ENCODE assay signal across 25 cellular contexts in the genomic region with DNA sequence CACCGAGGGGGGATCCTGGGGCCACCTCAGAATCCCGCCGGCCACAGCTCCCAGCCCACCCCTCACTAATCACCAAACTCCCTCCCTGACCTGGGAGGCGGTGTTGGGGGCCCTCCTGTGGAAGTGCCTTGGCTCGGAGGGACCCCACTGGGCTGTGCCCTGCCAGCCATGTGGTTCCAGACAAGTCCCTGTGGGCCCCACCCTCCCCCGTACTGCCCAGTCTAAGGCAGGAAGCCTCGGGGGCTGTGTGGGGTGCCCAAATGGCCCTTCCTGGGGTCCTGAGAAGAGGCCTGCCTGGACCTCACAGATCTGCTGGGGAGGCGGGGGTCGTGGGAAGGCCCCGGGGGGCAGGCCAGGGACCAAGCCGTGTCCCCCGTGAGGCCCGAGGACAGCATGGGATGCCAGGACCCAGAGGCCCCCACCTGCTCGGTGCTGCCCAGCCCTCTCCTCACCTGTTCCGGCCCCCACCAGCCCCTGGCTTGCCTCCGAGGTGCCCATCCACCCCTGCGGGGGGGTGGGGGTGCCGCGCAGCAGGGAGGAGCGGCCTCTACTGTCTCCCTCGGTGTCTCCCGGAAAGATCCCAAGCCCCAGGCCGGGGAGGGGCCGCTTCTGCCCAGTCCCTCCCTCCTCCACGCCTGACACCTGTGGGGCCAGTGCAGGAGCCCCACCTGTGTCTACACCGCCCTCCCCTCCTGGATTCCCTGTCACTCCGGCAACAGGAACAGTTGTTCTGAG. TPM values are rescaled to one million over a fixed set of nuclear protein-coding genes. Genes with fewer than 3 reads are reported as not detected.
DNase-seq lines count a peak whose midpoint lies in the region; ATAC-seq and TF ChIP-seq lines count a peak whose summit lies in the region.
"Had no signal": no experiment of that assay in that cellular context is flagged by ENCODE, and none has a peak within 500 bp of the region (broad histone marks: within the 10 kb centered on the region; RNA-seq: fewer than 3 reads in every experiment).

No MANE protein-coding gene starts in this region.

- H3K4me1 Mint-ChIP-seq in GM23338: peaks cover 22% of the 10 kb centered on the region
- no peaks in the 10 kb centered on the region for H3K4me1 Mint-ChIP-seq in T-helper 2 cell treated with Interferon-gamma antibody and Interleukin-4, amounts not matched to agents 5 μg/mL and 100 μg/mL, for 36 hours (ENCODE audit: low read depth)
- H3K4me1 Mint-ChIP-seq: activated B cell treated with CpG ODN at 0.5 μM for 24 hours; activated naive CD8-positive, alpha-beta T cell treated with anti-CD3 and anti-CD28 coated beads for 36 hours; stimulated activated effector memory CD8-positive, alpha-beta T cell treated with anti-CD3 and anti-CD28 coated beads, Interleukin-12 subunit alpha, Interleukin-12 subunit beta, amount 100 ng/mL, for 72 hours had no signal

- intact Hi-C loops in OCI-LY7 (cut with micrococcal nuclease; ENCODE audit: unreplicated experiment) (loop anchor here (1.0 kb wide), 1 partner anchor 10 kb away; no protein-coding TSS in a partner anchor), mucosa of descending colon (cut with DNase I, micrococcal nuclease) (no loop called here)

- H3K9me3 ChIP-seq in BLaER1: no peaks in the 10 kb centered on the region
- H3K9me3 ChIP-seq in OCI-LY7 (ENCODE audit: low read length): no peaks in the 10 kb centered on the region
- no peaks in the 10 kb centered on the region for H3K9me3 ChIP-seq in mucosa of descending colon
- H3K9me3 ChIP-seq: testis had no signal

- no peak overlapping the region for H2AFZ ChIP-seq in GM23338
- peak overlapping the region; percentile 72; the same call in 1 of the 2 replicates for H2AFZ ChIP-seq in OCI-LY7 (ENCODE audit: low read length)

- H3K4me2 ChIP-seq in BLaER1 (peak overlapping the region; percentile 94), GM23338 (peak overlapping the region; percentile 51), OCI-LY7 (ENCODE audit: low read length) (peak overlapping the region; percentile 48; the same call in 1 of the 2 replicates)

- CTCF ChIA-PET in OCI-LY7 (lab: Charles Lee; ENCODE audit: unreplicated experiment): no interaction called here

- DNase-seq in GM23338 (ENCODE audit: low spot score) (no peak), OCI-LY7 (ENCODE audit: low spot score) (no peak), mucosa of descending colon (peak in 2 of 3 donors; percentile 53 to 76)
- no peak for DNase-seq in T-helper 2 cell treated with Interferon-gamma antibody and Interleukin-4, amounts not matched to agents 5 μg/mL and 100 μg/mL, for 36 hours (ENCODE audit: low spot score)
- DNase-seq: activated B cell treated with CpG ODN at 0.5 μM for 24 hours; activated naive CD8-positive, alpha-beta T cell treated with anti-CD3 and anti-CD28 coated beads for 36 hours; central memory CD4-positive, alpha-beta T cell; head of caudate nucleus; kidney glomerular epithelial cell; MV-4-11; NCI-H226; NCI-H748 treated with DMSO at 0.1 percent for 48 hours; testis had no signal

- H3K27ac ChIP-seq in BLaER1: peak overlapping the region; percentile 96
- no peak overlapping the region for H3K27ac ChIP-seq in GM23338 (ENCODE audit: low read depth)
- peak overlapping the region; percentile 65 for H3K27ac ChIP-seq in OCI-LY7 (ENCODE audit: low read depth, low read length, poor library complexity, severe bottlenecking)
- H3K27ac ChIP-seq: testis had no signal

- H3K9me2 ChIP-seq in GM23338 (ENCODE audit: insufficient read depth) (no peaks in the 10 kb centered on the region), OCI-LY7 (ENCODE audit: insufficient read depth, low read length) (no peaks in the 10 kb centered on the region)

- H3K4me3 Mint-ChIP-seq in GM23338: no peak overlapping the region
- H3K4me3 Mint-ChIP-seq in T-helper 2 cell treated with Interferon-gamma antibody and Interleukin-4, amounts not matched to agents 5 μg/mL and 100 μg/mL, for 36 hours: no peak overlapping the region
- H3K4me3 Mint-ChIP-seq: activated B cell treated with CpG ODN at 0.5 μM for 24 hours; activated naive CD8-positive, alpha-beta T cell treated with anti-CD3 and anti-CD28 coated beads for 36 hours; activated T-helper 1 cell treated with anti-CD3 and anti-CD28 coated beads, Interleukin-12 subunit alpha, Interleukin-12 subunit beta, Interleukin-2, Interleukin-4 antibody, amounts not matched to agents 30 ng/mL and 10 ng/mL and 1 ng/mL, durations not matched to agents 14 hours and 24 hours and 36 hours; stimulated activated effector memory CD8-positive, alpha-beta T cell treated with anti-CD3 and anti-CD28 coated beads, Interleukin-12 subunit alpha, Interleukin-12 subunit beta, amount 100 ng/mL, for 72 hours had no signal

- POLR2A ChIA-PET in OCI-LY7 (lab: Charles Lee): no interaction called here

- H3K4me1 ChIP-seq in BLaER1: peaks cover 84% of the 10 kb centered on the region
- peaks cover 20% of the 10 kb centered on the region; the same call in 1 of the 2 replicates for H3K4me1 ChIP-seq in GM23338 (ENCODE audit: insufficient read depth)
- peaks cover 50% of the 10 kb centered on the region for H3K4me1 ChIP-seq in OCI-LY7 (ENCODE audit: insufficient read depth, low read length, poor library complexity, severe bottlenecking)
- peaks cover 4% of the 10 kb centered on the region for H3K4me1 ChIP-seq in mucosa of descending colon (ENCODE audit: low read depth)
- H3K4me1 ChIP-seq: testis had no signal

- no peaks in the 10 kb centered on the region for H3K27me3 ChIP-seq in BLaER1
- no peaks in the 10 kb centered on the region for H3K27me3 ChIP-seq in GM23338 (ENCODE audit: insufficient read depth)
- H3K27me3 ChIP-seq: testis had no signal

- no peaks in the 10 kb centered on the region for H4K20me1 ChIP-seq in BLaER1
- no peaks in the 10 kb centered on the region for H4K20me1 ChIP-seq in GM23338 (replicated peaks; ENCODE audit: insufficient read depth)
- H4K20me1 ChIP-seq in OCI-LY7 (ENCODE audit: insufficient read depth, low read length): no peaks in the 10 kb centered on the region

- 0 out of 2 replicates have a peak, but pooled peaks cover 9% of the 10 kb centered on the region for H3F3A ChIP-seq in GM23338 (replicated peaks; ENCODE audit: low read depth)

- no peak overlapping the region for H3K27ac Mint-ChIP-seq in GM23338
- H3K27ac Mint-ChIP-seq in T-helper 2 cell treated with Interferon-gamma antibody and Interleukin-4, amounts not matched to agents 5 μg/mL and 100 μg/mL, for 36 hours: no peak overlapping the region
- H3K27ac Mint-ChIP-seq: activated B cell treated with CpG ODN at 0.5 μM for 24 hours; activated naive CD8-positive, alpha-beta T cell treated with anti-CD3 and anti-CD28 coated beads for 36 hours; activated T-helper 1 cell treated with anti-CD3 and anti-CD28 coated beads, Interleukin-12 subunit alpha, Interleukin-12 subunit beta, Interleukin-2, Interleukin-4 antibody, amounts not matched to agents 30 ng/mL and 10 ng/mL and 1 ng/mL, durations not matched to agents 14 hours and 24 hours and 36 hours; stimulated activated effector memory CD8-positive, alpha-beta T cell treated with anti-CD3 and anti-CD28 coated beads, Interleukin-12 subunit alpha, Interleukin-12 subunit beta, amount 100 ng/mL, for 72 hours had no signal

- H3K36me3 ChIP-seq in BLaER1: peaks cover 6% of the 10 kb centered on the region
- H3K36me3 ChIP-seq in GM23338 (ENCODE audit: insufficient read depth): no peaks in the 10 kb centered on the region
- no peaks in the 10 kb centered on the region for H3K36me3 ChIP-seq in OCI-LY7 (ENCODE audit: insufficient read depth, low read length)
- H3K36me3 ChIP-seq in mucosa of descending colon (ENCODE audit: low read depth): no peaks in the 10 kb centered on the region

- peak overlapping the region; percentile 84 for H3K9ac ChIP-seq in BLaER1

- no TSS peak for BruUV-seq in OCI-LY7 (replicated peaks; lab: Mats Ljungman, UMichigan)

- no peaks in the 10 kb centered on the region for H3K9me3 Mint-ChIP-seq in GM23338
- H3K9me3 Mint-ChIP-seq in T-helper 2 cell treated with Interferon-gamma antibody and Interleukin-4, amounts not matched to agents 5 μg/mL and 100 μg/mL, for 36 hours: no peaks in the 10 kb centered on the region
- H3K9me3 Mint-ChIP-seq: activated B cell treated with CpG ODN at 0.5 μM for 24 hours; activated naive CD8-positive, alpha-beta T cell treated with anti-CD3 and anti-CD28 coated beads for 36 hours; activated T-helper 1 cell treated with anti-CD3 and anti-CD28 coated beads, Interleukin-12 subunit alpha, Interleukin-12 subunit beta, Interleukin-2, Interleukin-4 antibody, amounts not matched to agents 30 ng/mL and 10 ng/mL and 1 ng/mL, durations not matched to agents 14 hours and 24 hours and 36 hours; stimulated activated effector memory CD8-positive, alpha-beta T cell treated with anti-CD3 and anti-CD28 coated beads, Interleukin-12 subunit alpha, Interleukin-12 subunit beta, amount 100 ng/mL, for 72 hours had no signal

- TF ChIP-seq CTCF in GM23338 (conservative IDR thresholded peaks at IDR 0.05; ENCODE audit: low read depth in 2 of 2): no peak
- TF ChIP-seq CTCF in OCI-LY7 (conservative IDR thresholded peaks at IDR 0.05; ENCODE audit: low read length): no peak
- TF ChIP-seq CTCF in mucosa of descending colon (IDR thresholded peaks at IDR 0.05): no peak

- H3K4me3 ChIP-seq in BLaER1 (peak overlapping the region; percentile 44; the same call in 1 of the 2 replicates), GM23338 (no peak overlapping the region), OCI-LY7 (ENCODE audit: low read depth, low read length, poor library complexity, severe bottlenecking) (no peak overlapping the region), mucosa of descending colon (no peak overlapping the region)
- H3K4me3 ChIP-seq: testis had no signal

- peaks cover 13% of the 10 kb centered on the region for H3K27me3 Mint-ChIP-seq in GM23338 (ENCODE audit: insufficient read depth, low read depth, poor library complexity)
- no peaks in the 10 kb centered on the region for H3K27me3 Mint-ChIP-seq in T-helper 2 cell treated with Interferon-gamma antibody and Interleukin-4, amounts not matched to agents 5 μg/mL and 100 μg/mL, for 36 hours (ENCODE audit: low read depth)

- ATAC-seq in GM23338: peak; percentile 11
- peak; percentile 83 for ATAC-seq in mucosa of descending colon
- ATAC-seq in HG03175 (IDR thresholded peaks at IDR 0.05; ENCODE audit: unreplicated experiment): no peak
- no peak for ATAC-seq in HG02798 (IDR thresholded peaks at IDR 0.05; ENCODE audit: poor library complexity, unreplicated experiment)
- ATAC-seq in HG03342 (IDR thresholded peaks at IDR 0.05; ENCODE audit: unreplicated experiment): no peak
- ATAC-seq: Right ventricle myocardium inferior; stimulated activated effector memory CD8-positive, alpha-beta T cell treated with anti-CD3 and anti-CD28 coated beads, Interleukin-12 subunit alpha, Interleukin-12 subunit beta, amount 100 ng/mL, for 72 hours had no signal

- H3K79me2 ChIP-seq in GM23338 (replicated peaks; ENCODE audit: insufficient read depth): no peaks in the 10 kb centered on the region
- H3K79me2 ChIP-seq in OCI-LY7 (ENCODE audit: insufficient read depth, low read depth, low read length): no peaks in the 10 kb centered on the region

- H3K36me3 Mint-ChIP-seq in GM23338 (ENCODE audit: low read depth): no peaks in the 10 kb centered on the region
- no peaks in the 10 kb centered on the region for H3K36me3 Mint-ChIP-seq in T-helper 2 cell treated with Interferon-gamma antibody and Interleukin-4, amounts not matched to agents 5 μg/mL and 100 μg/mL, for 36 hours (ENCODE audit: low read depth)
- H3K36me3 Mint-ChIP-seq: activated naive CD8-positive, alpha-beta T cell treated with anti-CD3 and anti-CD28 coated beads for 36 hours had no signal

RNA-seq across cellular contexts. Expression of a gene that starts 9.3 kb away (rescaled TPM):
- 16.1 and 17.6 TPM in 2 replicates for total RNA-seq in GM23338 (2014; rRNA removed; shearing (Covaris generic))
- 4.7 and 4.9 TPM in 2 replicates for polyA plus RNA-seq in GM23338 (2016; fragmentation: Nextera tagmentation; extraction: Ambion mirVana)
- total RNA-seq in OCI-LY7 (2014; rRNA removed; shearing (Covaris generic)): 0.09 and 0.28 TPM in 2 replicates
- total RNA-seq in OCI-LY7 (2022) (0.31 TPM in 1 of 2 replicates, not detected in the other), mucosa of descending colon (1 to 10 TPM in 2 of 3 donors, under 1 TPM in 1; 0.22 to 1.7 (median 1.3) TPM)
- total RNA-seq: activated naive CD8-positive, alpha-beta T cell treated with anti-CD3 and anti-CD28 coated beads for 36 hours; dermis microvascular lymphatic vessel endothelial cell; lung microvascular endothelial cell; Right ventricle myocardium inferior had no signal

RNA-seq across cellular contexts. Expression of a gene that starts 14.3 kb away (rescaled TPM):
- 17.7 and 29.3 TPM in 2 replicates for total RNA-seq in GM23338 (2014; rRNA removed; shearing (Covaris generic))
- 7.0 and 8.8 TPM in 2 replicates for polyA plus RNA-seq in GM23338 (2016; fragmentation: Nextera tagmentation; extraction: Ambion mirVana)
- total RNA-seq in OCI-LY7 (2014; rRNA removed; shearing (Covaris generic)): 38.1 and 49.1 TPM in 2 replicates
- 59.7 and 67.4 TPM in 2 replicates for total RNA-seq in OCI-LY7 (2022)
- total RNA-seq in mucosa of descending colon: 10 to 100 TPM in 1 of 3 donors, 1 to 10 TPM in 2; 4.2 to 16.1 (median 8.0) TPM

RNA-seq across cellular contexts. Expression of a gene that starts 25.4 kb away (rescaled TPM):
- total RNA-seq in GM23338 (2014; rRNA removed; shearing (Covaris generic)): 82.1 and 100 TPM in 2 replicates
- 90.9 and 104 TPM in 2 replicates for polyA plus RNA-seq in GM23338 (2016; fragmentation: Nextera tagmentation; extraction: Ambion mirVana)
- total RNA-seq in OCI-LY7 (2014; rRNA removed; shearing (Covaris generic)): 80.2 and 104 TPM in 2 replicates
- total RNA-seq in OCI-LY7 (2022) (195 and 197 TPM in 2 replicates), mucosa of descending colon (10 to 100 TPM in 1 of 3 donors, 1 to 10 TPM in 2; 3.1 to 20.0 (median 6.9) TPM)

RNA-seq across cellular contexts. Expression of a gene that starts 43.1 kb away (rescaled TPM):
- 22.9 and 29.3 TPM in 2 replicates for total RNA-seq in GM23338 (2014; rRNA removed; shearing (Covaris generic))
- 6.0 and 7.5 TPM in 2 replicates for polyA plus RNA-seq in GM23338 (2016; fragmentation: Nextera tagmentation; extraction: Ambion mirVana)
- total RNA-seq in OCI-LY7 (2014; rRNA removed; shearing (Covaris generic)): 25.3 and 26.1 TPM in 2 replicates
- total RNA-seq in OCI-LY7 (2022) (61.9 and 63.9 TPM in 2 replicates), mucosa of descending colon (10 to 100 TPM; 26.6 to 46.0 (median 34.3) TPM)

RNA-seq across cellular contexts. Expression of a gene that starts 57.9 kb away (rescaled TPM):
- total RNA-seq in GM23338 (2014; rRNA removed; shearing (Covaris generic)): 1.0 and 3.0 TPM in 2 replicates
- polyA plus RNA-seq in GM23338 (2016; fragmentation: Nextera tagmentation; extraction: Ambion mirVana): 1.3 and 1.8 TPM in 2 replicates
- total RNA-seq in OCI-LY7 (2014; rRNA removed; shearing (Covaris generic)): 0.44 TPM in 1 of 2 replicates, not detected in the other
- total RNA-seq in OCI-LY7 (2022): 0.42 and 0.59 TPM in 2 replicates
- total RNA-seq in mucosa of descending colon: under 1 TPM; 0.14 to 0.61 (median 0.47) TPM
- total RNA-seq: activated B cell treated with CpG ODN at 0.5 μM for 24 hours; activated naive CD8-positive, alpha-beta T cell treated with anti-CD3 and anti-CD28 coated beads for 36 hours; activated T-helper 1 cell treated with anti-CD3 and anti-CD28 coated beads, Interleukin-12 subunit alpha, Interleukin-12 subunit beta, Interleukin-2, Interleukin-4 antibody, amounts not matched to agents 30 ng/mL and 10 ng/mL and 1 ng/mL, durations not matched to agents 14 hours and 24 hours and 36 hours; dermis microvascular lymphatic vessel endothelial cell; G401; lung microvascular endothelial cell; skeletal muscle tissue had no signal
- polyA plus RNA-seq: AG04450 had no signal

Comparison
In these comparisons a context has a peak if more than half of its experiments do, and no peak if none do; other contexts are left out.
1. ATAC-seq: peak in GM23338 (single experiment) and mucosa of descending colon (single experiment); none in HG03175 (single experiment), HG02798 (single experiment) and HG03342 (single experiment).
2. DNase-seq: peak in mucosa of descending colon (2 of 3); none in GM23338 (single experiment), OCI-LY7 (single experiment) and T-helper 2 cell treated with Interferon-gamma antibody and Interleukin-4, amounts not matched to agents 5 μg/mL and 100 μg/mL, for 36 hours (single experiment).
3. Peak in every context shown above with its lines, with median percentiles within 50 percentile points of each other: H3K4me2 ChIP-seq.